ENCODE assay signal across 13 cellular contexts in the genomic region with DNA sequence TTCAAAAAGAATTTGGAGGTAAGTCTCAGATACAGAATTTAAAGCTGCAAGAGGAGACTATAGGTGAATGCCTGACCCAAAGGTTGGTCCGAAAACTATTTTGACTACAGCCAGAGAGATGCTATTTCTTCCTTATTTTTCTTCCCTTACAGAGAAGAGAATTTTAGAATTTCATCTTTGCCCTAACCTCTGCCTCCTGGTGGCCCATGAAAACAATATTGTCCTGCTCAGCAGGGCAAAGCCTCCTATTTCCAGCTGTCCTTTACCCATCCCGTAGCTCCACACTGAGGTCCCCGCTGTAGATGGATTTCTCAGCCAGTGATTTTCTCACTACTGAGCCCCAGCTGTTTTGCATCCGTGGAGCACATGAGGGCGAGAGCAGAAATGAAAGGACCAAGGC. TPM values are rescaled to one million over a fixed set of nuclear protein-coding genes. Genes with fewer than 3 reads are reported as not detected.
DNase-seq lines count a peak whose midpoint lies in the region; ATAC-seq and TF ChIP-seq lines count a peak whose summit lies in the region.
"Had no signal": no experiment of that assay in that cellular context is flagged by ENCODE, and none has a peak within 500 bp of the region (broad histone marks: within the 10 kb centered on the region; RNA-seq: fewer than 3 reads in every experiment).

No MANE protein-coding gene starts in this region.

- no peak for TF ChIP-seq POLR2A in suprapubic skin (IDR thresholded peaks at IDR 0.05)
- no peak for TF ChIP-seq POLR2A in spleen (IDR thresholded peaks at IDR 0.05)

- no peaks in the 10 kb centered on the region for H3K4me1 ChIP-seq in suprapubic skin
- peaks cover 0 to 8% (median 5%) of the 10 kb centered on the region in 6 donors for H3K4me1 ChIP-seq in spleen
- H3K4me1 ChIP-seq: prostate gland, testis had no signal

- H3K4me3 Mint-ChIP-seq in activated naive CD4-positive, alpha-beta T cell treated with anti-CD3 and anti-CD28 coated beads, Interleukin-2, amount 10 ng/mL, durations not matched to agents 7 days and 5 days = no peak overlapping the region
- no peak overlapping the region for H3K4me3 Mint-ChIP-seq in central memory CD8-positive, alpha-beta T cell

- H3K27ac ChIP-seq in suprapubic skin = peak overlapping the region; percentile 11
- H3K27ac ChIP-seq in spleen = no peak overlapping the region
- H3K27ac ChIP-seq: prostate gland, testis had no signal

- CTCF ChIA-PET in activated naive CD4-positive, alpha-beta T cell treated with anti-CD3 and anti-CD28 coated beads, Interleukin-2, amount 10 ng/mL, durations not matched to agents 7 days and 5 days (lab: Charles Lee) = interaction anchor here (0.6 to 1.4 kb wide), 7 partner anchors 9 to 198 kb away, joined by 3 to 6 read pairs (median 3); no protein-coding TSS in a partner anchor

- no peak for ATAC-seq in central memory CD8-positive, alpha-beta T cell (replicated peaks; ENCODE audit: extremely low read depth, poor library complexity, severe bottlenecking)

- H3K36me3 ChIP-seq in suprapubic skin = no peaks in the 10 kb centered on the region
- H3K36me3 ChIP-seq in spleen = no peaks in the 10 kb centered on the region
- H3K36me3 ChIP-seq: prostate gland had no signal

- intact Hi-C loops in spleen (cut with DNase I; ENCODE audit: low total_unique reads) = no loop called here

- peaks cover 45% of the 10 kb centered on the region for H3K27me3 Mint-ChIP-seq in activated naive CD4-positive, alpha-beta T cell treated with anti-CD3 and anti-CD28 coated beads, Interleukin-2, amount 10 ng/mL, durations not matched to agents 7 days and 5 days
- peaks cover 7% of the 10 kb centered on the region for H3K27me3 Mint-ChIP-seq in central memory CD8-positive, alpha-beta T cell

- no peak for DNase-seq in activated naive CD4-positive, alpha-beta T cell treated with anti-CD3 and anti-CD28 coated beads, Interleukin-2, amount 10 ng/mL, durations not matched to agents 7 days and 5 days
- no peak for DNase-seq in activated naive CD4-positive, alpha-beta T cell treated with anti-CD3 and anti-CD28 coated beads, Interleukin-2, amount 50 U/mL, for 16 hours
- DNase-seq in NCI-H69 (lab: John Stamatoyannopoulos, UW) (peak; percentile 56), suprapubic skin (ENCODE audit: low spot score in 2 of 2) (no peak), spleen (no peak), SIG-M5 (lab: John Stamatoyannopoulos, UW) (no peak), amniotic stem cell (lab: John Stamatoyannopoulos, UW) (no peak)
- no peak for DNase-seq in central memory CD8-positive, alpha-beta T cell (ENCODE audit: low spot score in 2 of 2)
- DNase-seq: activated CD8-positive, alpha-beta memory T cell treated with anti-CD3 and anti-CD28 coated beads for 24 hours; head of caudate nucleus; Right ventricle myocardium superior; testis had no signal

- TF ChIP-seq EP300 in suprapubic skin (IDR thresholded peaks at IDR 0.05) = no peak

- H3K27ac Mint-ChIP-seq in activated naive CD4-positive, alpha-beta T cell treated with anti-CD3 and anti-CD28 coated beads, Interleukin-2, amount 10 ng/mL, durations not matched to agents 7 days and 5 days = peak overlapping the region; percentile 21
- peak overlapping the region; percentile 49 for H3K27ac Mint-ChIP-seq in central memory CD8-positive, alpha-beta T cell (ENCODE audit: low read depth)

- TF ChIP-seq CTCF in suprapubic skin (IDR thresholded peaks at IDR 0.05) = no peak
- TF ChIP-seq CTCF in spleen (IDR thresholded peaks at IDR 0.05 in 8 of 11, conservative IDR thresholded peaks at IDR 0.05 in 3 of 11) = no peak

- peaks cover 51% of the 10 kb centered on the region for H3K4me1 Mint-ChIP-seq in activated naive CD4-positive, alpha-beta T cell treated with anti-CD3 and anti-CD28 coated beads, Interleukin-2, amount 10 ng/mL, durations not matched to agents 7 days and 5 days
- peaks cover 15% of the 10 kb centered on the region for H3K4me1 Mint-ChIP-seq in central memory CD8-positive, alpha-beta T cell

- peaks cover 2% of the 10 kb centered on the region for H3K36me3 Mint-ChIP-seq in activated naive CD4-positive, alpha-beta T cell treated with anti-CD3 and anti-CD28 coated beads, Interleukin-2, amount 10 ng/mL, durations not matched to agents 7 days and 5 days
- peaks cover 3% of the 10 kb centered on the region for H3K36me3 Mint-ChIP-seq in central memory CD8-positive, alpha-beta T cell (ENCODE audit: insufficient read depth)

- H3K9me3 ChIP-seq in suprapubic skin = no peaks in the 10 kb centered on the region
- no peaks in the 10 kb centered on the region for H3K9me3 ChIP-seq in spleen
- H3K9me3 ChIP-seq: prostate gland, testis had no signal

- H3K27me3 ChIP-seq in suprapubic skin = peaks cover 10% of the 10 kb centered on the region
- peaks cover 0 to 37% (median 0%) of the 10 kb centered on the region in 7 donors for H3K27me3 ChIP-seq in spleen (replicated peaks in 1 of 7)
- H3K27me3 ChIP-seq: testis had no signal

- H3K9me3 Mint-ChIP-seq in activated naive CD4-positive, alpha-beta T cell treated with anti-CD3 and anti-CD28 coated beads, Interleukin-2, amount 10 ng/mL, durations not matched to agents 7 days and 5 days = no peaks in the 10 kb centered on the region
- H3K9me3 Mint-ChIP-seq in central memory CD8-positive, alpha-beta T cell = no peaks in the 10 kb centered on the region

- no peak overlapping the region for H3K4me3 ChIP-seq in suprapubic skin
- no peak overlapping the region for H3K4me3 ChIP-seq in spleen
- H3K4me3 ChIP-seq: prostate gland, testis had no signal

- 77% methylated on average over 5 of the region's 5 CpGs for WGBS in suprapubic skin
- 77 to 87% (median 85%) methylated on average over 5 of the region's 5 CpGs for WGBS in spleen, 5 donors

RNA-seq across cellular contexts. Expression of gene HOXB1, which starts 24.6 kb away (rescaled TPM):
- not detected for total RNA-seq in suprapubic skin
- total RNA-seq in spleen = not detected
- under 1 TPM in 1 of 3 donors, not detected in 2; 0.06 TPM for polyA plus RNA-seq in spleen
- total RNA-seq: prostate gland, Right ventricle myocardium superior had no signal

RNA-seq across cellular contexts. Expression of gene HOXB2, which starts 38.7 kb away (rescaled TPM):
- 10 to 100 TPM in 2 of 4 donors, 1 to 10 TPM in 2; 8.4 to 13.6 (median 9.9) TPM for total RNA-seq in suprapubic skin
- 10 to 100 TPM in 4 of 7 donors, 1 to 10 TPM in 3; 5.9 to 21.9 (median 10.2) TPM for total RNA-seq in spleen
- polyA plus RNA-seq in spleen = 1 to 10 TPM; 7.2 to 8.2 (median 8.0) TPM
